In genomic region chr17:81885869-81886548, GRCh38 we compare ENCODE assay signal across 10 cellular contexts. TPM values are rescaled to one million over a fixed set of nuclear protein-coding genes. Genes with fewer than 3 reads are reported as not detected.
DNase-seq lines count a peak whose midpoint lies in the region; ATAC-seq and TF ChIP-seq lines count a peak whose summit lies in the region.
"Had no signal": no experiment of that assay in that cellular context is flagged by ENCODE, and none has a peak within 500 bp of the region (broad histone marks: within the 10 kb centered on the region; RNA-seq: fewer than 3 reads in every experiment).

No MANE protein-coding gene starts in this region.

- no peak overlapping the region for H3K9ac ChIP-seq in adipocyte (ENCODE audit: low read length)

- ATAC-seq in mucosa of descending colon (peak; percentile 8), GM21737 (IDR thresholded peaks at IDR 0.05; ENCODE audit: unreplicated experiment) (no peak), HG02870 (IDR thresholded peaks at IDR 0.05; ENCODE audit: unreplicated experiment) (no peak)

- in situ Hi-C loops in Caki2 (cut with HindIII; ENCODE audit: low pct_unique_long_range_greater_than_20kb, low sequenced_read_pairs): no loop called here
- in situ Hi-C loops in transverse colon (cut with MboI; ENCODE audit: low pct_ligation_motif_present in 1 of 4, low pct_unique_long_range_greater_than_20kb in 1 of 4, low sequenced_read_pairs in 3 of 4): no loop called here

- intact Hi-C loops in mucosa of descending colon (cut with DNase I, micrococcal nuclease) (no loop called here), transverse colon (cut with DNase I; ENCODE audit: low total_unique reads) (no loop called here)

- H3K36me3 ChIP-seq in adipocyte (ENCODE audit: control insufficient read depth, insufficient read depth, low read length, severe bottlenecking) (peaks cover 35% of the 10 kb centered on the region), mucosa of descending colon (ENCODE audit: low read depth) (peaks cover 13% of the 10 kb centered on the region), transverse colon (peaks cover 0 to 36% (median 13%) of the 10 kb centered on the region in 4 donors)

- WGBS in transverse colon (ENCODE audit: low coverage in 1 of 2), 2 donors: 93% methylated on average over 10 of the region's 11 CpGs; no CpG with 5 or more reads in 1 of the 2 donors

- H3K4me3 ChIP-seq in adipocyte (ENCODE audit: low read length): no peak overlapping the region
- H3K4me3 ChIP-seq in mucosa of descending colon: no peak overlapping the region
- H3K4me3 ChIP-seq in transverse colon: no peak overlapping the region

- TF ChIP-seq CTCF in mucosa of descending colon (IDR thresholded peaks at IDR 0.05) (no peak), GM20000 (IDR thresholded peaks at IDR 0.05; ENCODE audit: extremely low read depth, missing control alignments) (no peak), transverse colon (IDR thresholded peaks at IDR 0.05) (no peak)

- TF ChIP-seq EP300 in transverse colon (IDR thresholded peaks at IDR 0.05; ENCODE audit: low read depth): no peak

- H3K27ac ChIP-seq in transverse colon: no peak overlapping the region

- peaks cover 31% of the 10 kb centered on the region for H3K4me1 ChIP-seq in adipocyte (ENCODE audit: control insufficient read depth, insufficient read depth, low read length)
- peaks cover 14% of the 10 kb centered on the region for H3K4me1 ChIP-seq in mucosa of descending colon (ENCODE audit: low read depth)
- H3K4me1 ChIP-seq in transverse colon: peaks cover 11 to 15% (median 12%) of the 10 kb centered on the region in 4 donors

- no peaks in the 10 kb centered on the region for H3K27me3 ChIP-seq in adipocyte (replicated peaks; ENCODE audit: control insufficient read depth, insufficient read depth, low read length)
- no peaks in the 10 kb centered on the region for H3K27me3 ChIP-seq in transverse colon

- no peak for TF ChIP-seq POLR2A in transverse colon (IDR thresholded peaks at IDR 0.05)

- H3K9me3 ChIP-seq in adipocyte (ENCODE audit: control insufficient read depth, low read length) (no peaks in the 10 kb centered on the region), mucosa of descending colon (no peaks in the 10 kb centered on the region), transverse colon (no peaks in the 10 kb centered on the region)

- peak; percentile 93 for DNase-seq in Caki2 (ENCODE audit: low read depth)
- peak; percentile 94 for DNase-seq in M059J (ENCODE audit: low read depth)
- peak; percentile 39 for DNase-seq in adipocyte (ENCODE audit: low read depth)
- DNase-seq in mucosa of descending colon: no peak
- DNase-seq in GM20000 (ENCODE audit: low spot score): no peak
- no peak for DNase-seq in transverse colon
- DNase-seq: cerebellar nuclear complex, occipital lobe had no signal

RNA-seq across cellular contexts. Expression of gene ALYREF, which starts 5.4 kb away (rescaled TPM):
- total RNA-seq in Caki2 (2014; rRNA removed; shearing (Covaris generic); ENCODE audit: low replicate concordance): 279 and 312 TPM in 2 replicates
- 184 and 197 TPM in 2 replicates for total RNA-seq in M059J (2014; rRNA removed; shearing (Covaris generic))
- total RNA-seq in mucosa of descending colon: 10 to 100 TPM; 38.1 to 88.7 (median 43.3) TPM
- 10 to 100 TPM; 23.1 to 47.7 (median 36.7) TPM for total RNA-seq in transverse colon

RNA-seq across cellular contexts. Expression of gene ANAPC11, which starts 5.5 kb away (rescaled TPM):
- 220 and 309 TPM in 2 replicates for total RNA-seq in Caki2 (2014; rRNA removed; shearing (Covaris generic); ENCODE audit: low replicate concordance)
- 201 and 233 TPM in 2 replicates for total RNA-seq in M059J (2014; rRNA removed; shearing (Covaris generic))
- 10 to 100 TPM; 78.2 to 97.1 (median 81.3) TPM for total RNA-seq in mucosa of descending colon
- total RNA-seq in transverse colon: 100 to 1,000 TPM in 1 of 4 donors, 10 to 100 TPM in 3; 56.7 to 126 (median 86.6) TPM

RNA-seq across cellular contexts. Expression of gene ARHGDIA, which starts 14.9 kb away (rescaled TPM):
- total RNA-seq in Caki2 (2014; rRNA removed; shearing (Covaris generic); ENCODE audit: low replicate concordance): 117 and 146 TPM in 2 replicates
- 124 and 207 TPM in 2 replicates for total RNA-seq in M059J (2014; rRNA removed; shearing (Covaris generic))
- total RNA-seq in mucosa of descending colon (100 to 1,000 TPM; 326 to 473 (median 442) TPM), transverse colon (100 to 1,000 TPM; 189 to 480 (median 323) TPM)

RNA-seq across cellular contexts. Expression of gene NPB, which starts 16.0 kb away (rescaled TPM):
- 0.07 and 5.4 TPM in 2 replicates for total RNA-seq in Caki2 (2014; rRNA removed; shearing (Covaris generic); ENCODE audit: low replicate concordance)
- total RNA-seq in M059J (2014; rRNA removed; shearing (Covaris generic)): 0.44 and 0.59 TPM in 2 replicates
- total RNA-seq in mucosa of descending colon (under 1 TPM; 0.12 to 0.51 (median 0.26) TPM), transverse colon (under 1 TPM in 1 of 4 donors, not detected in 3; 0.41 TPM)

RNA-seq across cellular contexts. Expression of gene PCYT2, which starts 25.2 kb away (rescaled TPM):
- total RNA-seq in Caki2 (2014; rRNA removed; shearing (Covaris generic); ENCODE audit: low replicate concordance): 26.2 and 59.9 TPM in 2 replicates
- total RNA-seq in M059J (2014; rRNA removed; shearing (Covaris generic)): 36.0 and 43.4 TPM in 2 replicates
- total RNA-seq in mucosa of descending colon: 10 to 100 TPM; 36.0 to 59.4 (median 58.3) TPM
- 100 to 1,000 TPM in 1 of 4 donors, 10 to 100 TPM in 3; 37.2 to 424 (median 77.1) TPM for total RNA-seq in transverse colon

Comparison
In these comparisons a context has a peak if more than half of its experiments do, and no peak if none do; other contexts are left out.
1. DNase-seq: peak in Caki2 (single experiment), M059J (single experiment) and adipocyte (single experiment); none in mucosa of descending colon (0 of 3), GM20000 (single experiment) and transverse colon (single experiment).